ENCODE assay signal across 8 cellular contexts in the genomic region with DNA sequence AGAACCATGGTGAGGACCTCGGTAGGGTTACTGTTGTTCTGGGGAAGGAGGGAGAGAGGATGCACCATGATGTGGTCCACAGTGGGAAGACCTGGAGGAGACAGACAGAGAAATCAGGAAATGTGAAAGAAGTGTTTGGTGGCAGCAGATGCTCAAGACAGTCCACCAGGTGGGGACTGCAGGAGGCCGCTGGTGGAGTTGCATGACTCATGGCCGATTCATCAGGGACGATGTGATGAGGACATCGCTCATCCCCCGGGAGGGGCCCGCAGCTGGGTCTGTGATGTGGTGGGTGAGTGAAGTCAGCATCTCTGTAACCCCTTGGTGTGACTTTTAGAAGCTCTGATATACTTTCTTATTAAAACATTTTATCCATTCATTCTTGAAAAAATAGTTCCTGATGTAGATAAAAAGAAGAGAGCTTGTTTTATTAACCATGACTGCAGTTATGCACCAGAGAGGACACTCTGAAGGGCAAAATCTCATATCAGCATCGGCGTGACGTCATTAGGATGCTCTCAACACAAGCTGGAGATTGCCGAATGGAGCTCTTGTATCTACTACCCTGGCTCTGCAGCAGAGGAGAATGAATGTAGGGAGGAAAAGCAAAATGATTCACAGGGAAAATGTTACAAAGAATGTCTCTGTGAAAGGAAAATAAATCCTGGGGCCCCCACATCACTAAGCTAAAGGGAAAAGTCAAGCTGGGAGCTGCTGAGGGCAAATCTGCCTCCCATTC.
A peak's percentile ranks its signal among the peaks of the same experiment; 100 is the strongest.
DNase-seq lines count a peak whose midpoint lies in the region; ATAC-seq and TF ChIP-seq lines count a peak whose summit lies in the region.

No MANE protein-coding gene starts in this region.

- TF ChIP-seq CTCF in MCF 10A (IDR thresholded peaks at IDR 0.05; ENCODE audit: unreplicated experiment), result peak; percentile 54
- no peak for TF ChIP-seq CTCF in breast epithelium (IDR thresholded peaks at IDR 0.05)

- no peaks in the 10 kb centered on the region for H3K9me3 ChIP-seq in breast epithelium

- DNase-seq in MCF 10A (ENCODE audit: unreplicated experiment) (peak; percentile 83), breast epithelium (ENCODE audit: low spot score in 2 of 2) (no peak), hepatic stellate cell (ENCODE audit: low spot score) (peak; percentile 95), G401 (ENCODE audit: low spot score) (no peak)
- no peak for DNase-seq in activated CD4-positive, alpha-beta T cell treated with anti-CD3 and anti-CD28 coated beads, Interleukin-2, amount 10 ng/mL, durations not matched to agents 7 days and 5 days
- DNase-seq in stimulated activated CD8-positive, alpha-beta memory T cell treated with anti-CD3 and anti-CD28 coated beads, Interleukin-4, amount 100 ng/mL, for 4 hours (ENCODE audit: low read depth in 2 of 2, low spot score in 1 of 2), result peak; percentile 8 to 42

- intact Hi-C loops in MCF 10A (cut with micrococcal nuclease) (loop anchor here (1.0 to 5.0 kb wide), 4 partner anchors 42 to 242 kb away; a partner anchor contains a TSS), breast epithelium (cut with DNase I; ENCODE audit: low total_unique reads) (no loop called here)

- H3K36me3 ChIP-seq in breast epithelium, result no peaks in the 10 kb centered on the region

- ATAC-seq in GM19467 (IDR thresholded peaks at IDR 0.05; ENCODE audit: unreplicated experiment) (no peak), GM19455 (IDR thresholded peaks at IDR 0.05; ENCODE audit: unreplicated experiment) (no peak)

- CTCF ChIA-PET in MCF 10A (lab: Yijun Ruan, JAX), result interaction anchor here (0.6 to 1.5 kb wide), 9 partner anchors 9 to 260 kb away, joined by 3 to 12 read pairs (median 3); no protein-coding TSS in a partner anchor
- CTCF ChIA-PET in activated CD4-positive, alpha-beta T cell treated with anti-CD3 and anti-CD28 coated beads, Interleukin-2, amount 10 ng/mL, durations not matched to agents 7 days and 5 days (lab: Charles Lee), result interaction anchor here (0.6 to 0.8 kb wide), 2 partner anchors 26 to 648 kb away, joined by 3 to 5 read pairs; no protein-coding TSS in a partner anchor

- no TSS peak for BruUV-seq in MCF 10A (replicated peaks; lab: Mats Ljungman, UMichigan)

- H3K9me3 Mint-ChIP-seq in MCF 10A (ENCODE audit: unreplicated experiment), result no peaks in the 10 kb centered on the region
- H3K9me3 Mint-ChIP-seq in activated CD4-positive, alpha-beta T cell treated with anti-CD3 and anti-CD28 coated beads, Interleukin-2, amount 10 ng/mL, durations not matched to agents 7 days and 5 days, result peaks cover under 1% of the 10 kb centered on the region

- no peak overlapping the region for H3K27ac Mint-ChIP-seq in MCF 10A (ENCODE audit: low read depth, unreplicated experiment)
- peak overlapping the region; percentile 16 for H3K27ac Mint-ChIP-seq in activated CD4-positive, alpha-beta T cell treated with anti-CD3 and anti-CD28 coated beads, Interleukin-2, amount 10 ng/mL, durations not matched to agents 7 days and 5 days

- no peak overlapping the region for H3K4me3 Mint-ChIP-seq in MCF 10A (ENCODE audit: unreplicated experiment)
- no peak overlapping the region for H3K4me3 Mint-ChIP-seq in activated CD4-positive, alpha-beta T cell treated with anti-CD3 and anti-CD28 coated beads, Interleukin-2, amount 10 ng/mL, durations not matched to agents 7 days and 5 days

- in situ Hi-C loops in G401 (cut with HindIII; ENCODE audit: low sequenced_read_pairs), result no loop called here

- no peaks in the 10 kb centered on the region for H3K4me1 ChIP-seq in breast epithelium

- peaks cover 20% of the 10 kb centered on the region for H3K4me1 Mint-ChIP-seq in MCF 10A (ENCODE audit: insufficient read depth, unreplicated experiment)
- H3K4me1 Mint-ChIP-seq in activated CD4-positive, alpha-beta T cell treated with anti-CD3 and anti-CD28 coated beads, Interleukin-2, amount 10 ng/mL, durations not matched to agents 7 days and 5 days, result peaks cover 2% of the 10 kb centered on the region

- peaks cover 69% of the 10 kb centered on the region for H3K36me3 Mint-ChIP-seq in MCF 10A (ENCODE audit: insufficient read depth, unreplicated experiment)
- H3K36me3 Mint-ChIP-seq in activated CD4-positive, alpha-beta T cell treated with anti-CD3 and anti-CD28 coated beads, Interleukin-2, amount 10 ng/mL, durations not matched to agents 7 days and 5 days (ENCODE audit: low read depth), result no peaks in the 10 kb centered on the region

- H3K27ac ChIP-seq in breast epithelium, result no peak overlapping the region

- no peaks in the 10 kb centered on the region for H3K27me3 Mint-ChIP-seq in MCF 10A (ENCODE audit: insufficient read depth, unreplicated experiment)
- no peaks in the 10 kb centered on the region for H3K27me3 Mint-ChIP-seq in activated CD4-positive, alpha-beta T cell treated with anti-CD3 and anti-CD28 coated beads, Interleukin-2, amount 10 ng/mL, durations not matched to agents 7 days and 5 days

- H3K27me3 ChIP-seq in breast epithelium, result no peaks in the 10 kb centered on the region

- no peak for TF ChIP-seq POLR2A in breast epithelium (IDR thresholded peaks at IDR 0.05)

- no peak overlapping the region for H3K4me3 ChIP-seq in breast epithelium

- POLR2A ChIA-PET in MCF 10A (lab: Yijun Ruan, JAX), result interaction anchor here (0.8 to 2.0 kb wide), 2 partner anchors 108 to 112 kb away, joined by 3 to 8 read pairs; a partner anchor contains a TSS
- POLR2A ChIA-PET in activated CD4-positive, alpha-beta T cell treated with anti-CD3 and anti-CD28 coated beads, Interleukin-2, amount 10 ng/mL, durations not matched to agents 7 days and 5 days (lab: Charles Lee), result no interaction called here

Comparison
In these comparisons a context has a peak if more than half of its experiments do, and no peak if none do; other contexts are left out.
1. DNase-seq: peak in MCF 10A (single experiment), hepatic stellate cell (single experiment) and stimulated activated CD8-positive, alpha-beta memory T cell treated with anti-CD3 and anti-CD28 coated beads, Interleukin-4, amount 100 ng/mL, for 4 hours (2 of 2); none in breast epithelium (0 of 2), activated CD4-positive, alpha-beta T cell treated with anti-CD3 and anti-CD28 coated beads, Interleukin-2, amount 10 ng/mL, durations not matched to agents 7 days and 5 days (single experiment) and G401 (single experiment).